2 cellular contexts compared by ENCODE assay signal in genomic region chr9:37477987-37478624, GRCh38.
TF ChIP-seq lines count a peak whose summit lies in the region.

No MANE protein-coding gene starts in this region.

TF ChIP-seq in IMR-90, 13 proteins besides CTCF, POLR2A, EP300 and RAD21:
- peak; percentile 95 for TF ChIP-seq MAFK (IDR thresholded peaks at IDR 0.05; ENCODE audit: low read depth, low read length)

TF ChIP-seq in HepG2, 621 proteins besides CTCF, POLR2A, EP300 and RAD21:
- TF ChIP-seq MAFF (IDR thresholded peaks at IDR 0.05; ENCODE audit: low read depth, low read length) (peak; percentile 94), MAFK (conservative IDR thresholded peaks at IDR 0.05 in 1 of 2, IDR thresholded peaks at IDR 0.05 in 1 of 2; ENCODE audit: low read length in 2 of 2) (peak; percentile 93 to 96)
TF ChIP-seq in HepG2: peak in this region for 2; not testable (repeated sequence) for 619.
